ENCODE assay signal across 8 cellular contexts in genomic region chr17:39687101-39687545, GRCh38. TPM values are rescaled to one million over a fixed set of nuclear protein-coding genes. Genes with fewer than 3 reads are reported as not detected.
A peak's percentile ranks its signal among the peaks of the same experiment; 100 is the strongest.
DNase-seq lines count a peak whose midpoint lies in the region; ATAC-seq, FAIRE-seq and TF ChIP-seq lines count a peak whose summit lies in the region.

No MANE protein-coding gene starts in this region.

- peaks cover 8% of the 10 kb centered on the region for H3K36me3 Mint-ChIP-seq in Caco-2 (ENCODE audit: insufficient read depth, unreplicated experiment)

- H3K4me2 ChIP-seq in OCI-LY7 (ENCODE audit: low read length): peak overlapping the region; percentile 99

- H3K4me1 Mint-ChIP-seq in Caco-2 (ENCODE audit: low read depth, unreplicated experiment): peaks cover 11% of the 10 kb centered on the region

- H4K20me1 ChIP-seq in OCI-LY7 (ENCODE audit: insufficient read depth, low read length): no peaks in the 10 kb centered on the region

- DNase-seq in Caco-2 (peak in 1 of 2 experiments; percentile 69), OCI-LY7 (ENCODE audit: low spot score) (no peak), epithelial cell of esophagus (ENCODE audit: low read depth) (no peak), pancreas (no peak), NCI-H128 (lab: John Stamatoyannopoulos, UW; ENCODE audit: unreplicated experiment) (no peak)
- DNase-seq in activated CD4-positive, CD25-positive, alpha-beta regulatory T cell treated with anti-CD3 and anti-CD28 coated beads, Interleukin-2, amount 50 U/mL, for 72 hours: no peak

- peak overlapping the region; percentile 83 for H2AFZ ChIP-seq in OCI-LY7 (ENCODE audit: low read length)

- H3K27me3 ChIP-seq in Caco-2 (replicated peaks; ENCODE audit: control insufficient read depth, insufficient read depth, low read length) (no peaks in the 10 kb centered on the region), pancreas (no peaks in the 10 kb centered on the region)

- intact Hi-C loops in Caco-2 (cut with micrococcal nuclease; ENCODE audit: unreplicated experiment) (loop anchor here (1.0 kb wide), 1 partner anchor 8 kb away; no protein-coding TSS in a partner anchor), OCI-LY7 (cut with micrococcal nuclease; ENCODE audit: unreplicated experiment) (loop anchor here (5.0 kb wide), 1 partner anchor 65 kb away; no protein-coding TSS in a partner anchor), pancreas (cut with DNase I) (no loop called here)

- H3K9me3 ChIP-seq in Caco-2 (no peaks in the 10 kb centered on the region), OCI-LY7 (ENCODE audit: low read length) (no peaks in the 10 kb centered on the region), pancreas (no peaks in the 10 kb centered on the region)

- BruUV-seq in Caco-2 (replicated peaks; lab: Mats Ljungman, UMichigan) (TSS peak; percentile 79), OCI-LY7 (replicated peaks; lab: Mats Ljungman, UMichigan) (TSS peak; percentile 85)

- no peaks in the 10 kb centered on the region for H3K9me3 Mint-ChIP-seq in Caco-2 (ENCODE audit: unreplicated experiment)

- H3K36me3 ChIP-seq in Caco-2 (ENCODE audit: control insufficient read depth, insufficient read depth, low read length) (no peaks in the 10 kb centered on the region), OCI-LY7 (ENCODE audit: insufficient read depth, low read length) (no peaks in the 10 kb centered on the region), pancreas (peaks cover 0 to 4% (median 0%) of the 10 kb centered on the region in 3 donors)

- WGBS in pancreas, 2 donors: 12 to 18% methylated on average over 6 of the region's 6 CpGs

- 0 out of 2 replicates have a peak, but pooled peaks cover 10% of the 10 kb centered on the region for H3K79me2 ChIP-seq in OCI-LY7 (ENCODE audit: insufficient read depth, low read depth, low read length)

- H3K27ac ChIP-seq in OCI-LY7 (ENCODE audit: low read depth, low read length, poor library complexity, severe bottlenecking): peak overlapping the region; percentile 91
- peak overlapping the region in 3 of 4 donors; percentile 71 to 94 (median 90) for H3K27ac ChIP-seq in pancreas

- no peak for FAIRE-seq in pancreas (lab: Jason Lieb, UNC)

- ATAC-seq in pancreas (peak in 2 of 4 donors; percentile 10 to 11), HG03439 (IDR thresholded peaks at IDR 0.05; ENCODE audit: unreplicated experiment) (no peak), GM18870 (IDR thresholded peaks at IDR 0.05; ENCODE audit: unreplicated experiment) (no peak)

- peak overlapping the region; percentile 80 for H3K4me3 Mint-ChIP-seq in Caco-2 (ENCODE audit: unreplicated experiment)

- H3K27ac Mint-ChIP-seq in Caco-2 (ENCODE audit: unreplicated experiment): peak overlapping the region; percentile 73

- no peaks in the 10 kb centered on the region for H3K27me3 Mint-ChIP-seq in Caco-2 (ENCODE audit: insufficient read depth, unreplicated experiment)

- POLR2A ChIA-PET in Caco-2 (lab: Charles Lee): interaction anchor here (1.0 to 3.0 kb wide), 3 partner anchors 13 to 68 kb away, joined by 3 to 32 read pairs (median 11); partner anchors contain the start of genes ERBB2 and MIEN1
- POLR2A ChIA-PET in OCI-LY7 (lab: Charles Lee): interaction anchor here (0.6 to 1.3 kb wide), 4 partner anchors 16 to 285 kb away, joined by 3 to 5 read pairs (median 4); no protein-coding TSS in a partner anchor

- no peaks in the 10 kb centered on the region for H3K9me2 ChIP-seq in OCI-LY7 (ENCODE audit: insufficient read depth, low read length)

- H3K4me3 ChIP-seq in Caco-2 (ENCODE audit: low read depth, low read length): peak overlapping the region; percentile 74
- H3K4me3 ChIP-seq in OCI-LY7 (ENCODE audit: low read depth, low read length, poor library complexity, severe bottlenecking): peak overlapping the region; percentile 89
- peak overlapping the region; percentile 63 for H3K4me3 ChIP-seq in epithelial cell of esophagus (ENCODE audit: low read length)
- H3K4me3 ChIP-seq in pancreas: peak overlapping the region; percentile 42 to 73 (median 57)

- CTCF ChIA-PET in Caco-2 (lab: Charles Lee) (interaction anchor here (0.7 to 2.4 kb wide), 7 partner anchors 13 to 69 kb away, joined by 3 to 22 read pairs (median 6); partner anchors contain the start of genes ERBB2 and MIEN1), OCI-LY7 (lab: Charles Lee; ENCODE audit: unreplicated experiment) (no interaction called here)

- peaks cover 20% of the 10 kb centered on the region for H3K4me1 ChIP-seq in Caco-2
- peaks cover 17% of the 10 kb centered on the region for H3K4me1 ChIP-seq in OCI-LY7 (ENCODE audit: insufficient read depth, low read length, poor library complexity, severe bottlenecking)
- peaks cover 0 to 7% (median 5%) of the 10 kb centered on the region in 3 donors for H3K4me1 ChIP-seq in pancreas

- TF ChIP-seq CTCF in Caco-2 (IDR thresholded peaks at IDR 0.05; ENCODE audit: insufficient read depth in 1 of 2, low read depth in 1 of 2, low read length in 1 of 2, severe bottlenecking in 1 of 2, unreplicated experiment in 1 of 2): no peak
- no peak for TF ChIP-seq CTCF in OCI-LY7 (conservative IDR thresholded peaks at IDR 0.05; ENCODE audit: low read length)
- TF ChIP-seq CTCF in epithelial cell of esophagus (IDR thresholded peaks at IDR 0.05; ENCODE audit: insufficient read depth, low read depth, low read length, missing control alignments): no peak
- TF ChIP-seq CTCF in pancreas (IDR thresholded peaks at IDR 0.05): no peak

RNA-seq across cellular contexts. Expression of gene PGAP3, which starts 0.7 kb away (rescaled TPM):
- total RNA-seq in Caco-2 (2022) (14.7 and 17.4 TPM in 2 replicates), OCI-LY7 (2022) (9.2 and 12.4 TPM in 2 replicates), pancreas (10 to 100 TPM; 19.4 to 33.4 (median 23.1) TPM)
- total RNA-seq in OCI-LY7 (2014; rRNA removed; shearing (Covaris generic)): 4.5 and 8.7 TPM in 2 replicates
- polyA plus RNA-seq in pancreas: 10 to 100 TPM; 34.7 to 46.3 TPM

RNA-seq across cellular contexts. Expression of gene ERBB2, which starts 12.7 kb away (rescaled TPM):
- total RNA-seq in Caco-2 (2022): 121 and 124 TPM in 2 replicates
- total RNA-seq in OCI-LY7 (2014; rRNA removed; shearing (Covaris generic)): 5.8 and 6.5 TPM in 2 replicates
- total RNA-seq in OCI-LY7 (2022): 11.4 and 14.6 TPM in 2 replicates
- total RNA-seq in pancreas: 10 to 100 TPM; 38.7 to 78.9 (median 45.0) TPM
- polyA plus RNA-seq in pancreas: 10 to 100 TPM; 37.2 to 44.3 TPM

RNA-seq across cellular contexts. Expression of gene PNMT, which starts 18.9 kb away (rescaled TPM):
- total RNA-seq in Caco-2 (2022) (not detected in 2 replicates), OCI-LY7 (2022) (not detected in 2 replicates), pancreas (under 1 TPM in 3 of 6 donors, not detected in 3; 0.16 to 0.64 (median 0.23) TPM)
- total RNA-seq in OCI-LY7 (2014; rRNA removed; shearing (Covaris generic)): not detected in 2 replicates
- polyA plus RNA-seq in pancreas: 10 to 100 TPM in 1 of 2 donors, 1 to 10 TPM in 1; 3.0 to 11.7 TPM

RNA-seq across cellular contexts. Expression of gene TCAP, which starts 22.0 kb away (rescaled TPM):
- total RNA-seq in Caco-2 (2022): 1.6 TPM in 2 replicates
- total RNA-seq in OCI-LY7 (2014; rRNA removed; shearing (Covaris generic)): 1.5 and 9.4 TPM in 2 replicates
- 2.7 TPM in 2 replicates for total RNA-seq in OCI-LY7 (2022)
- total RNA-seq in pancreas: 1 to 10 TPM in 1 of 6 donors, under 1 TPM in 5; 0.13 to 2.0 (median 0.30) TPM
- polyA plus RNA-seq in pancreas: 1 to 10 TPM; 1.1 to 3.0 TPM

RNA-seq across cellular contexts. Expression of gene MIEN1, which starts 43.2 kb away (rescaled TPM):
- 42.9 and 46.3 TPM in 2 replicates for total RNA-seq in Caco-2 (2022)
- total RNA-seq in OCI-LY7 (2014; rRNA removed; shearing (Covaris generic)): 77.3 and 89.9 TPM in 2 replicates
- total RNA-seq in OCI-LY7 (2022): 55.4 and 59.4 TPM in 2 replicates
- total RNA-seq in pancreas: 10 to 100 TPM; 17.0 to 26.5 (median 24.3) TPM
- 10 to 100 TPM; 54.4 to 75.2 TPM for polyA plus RNA-seq in pancreas

Comparison
In these comparisons a context has a peak if more than half of its experiments do, and no peak if none do; other contexts are left out.
1. intact Hi-C loops: an anchor here in Caco-2 (1.0 kb wide) and OCI-LY7 (5.0 kb wide); none called in pancreas.